8 cellular contexts compared by ENCODE assay signal in genomic region chr15:99122831-99123705, GRCh38. TPM values are rescaled to one million over a fixed set of nuclear protein-coding genes. Genes with fewer than 3 reads are reported as not detected.
A peak's percentile ranks its signal among the peaks of the same experiment; 100 is the strongest.
DNase-seq lines count a peak whose midpoint lies in the region; ATAC-seq and TF ChIP-seq lines count a peak whose summit lies in the region.

No MANE protein-coding gene starts in this region.

- POLR2A ChIA-PET in RWPE1 (lab: Yijun Ruan, JAX; ENCODE audit: low non-redundant PET): interaction anchor here (1.0 kb wide), 1 partner anchor 18 kb away, joined by 3 read pairs; the partner anchor contains the start of gene SYNM
- POLR2A ChIA-PET in CD8-positive, alpha-beta T cell (lab: Charles Lee): no interaction called here
- POLR2A ChIA-PET in activated CD4-positive, alpha-beta memory T cell treated with anti-CD3 and anti-CD28 coated beads, Interleukin-2, amount 10 ng/mL, durations not matched to agents 7 days and 5 days (lab: Charles Lee): no interaction called here

- no peaks in the 10 kb centered on the region for H3K27me3 Mint-ChIP-seq in CD8-positive, alpha-beta T cell (ENCODE audit: low read depth)
- peaks cover 2% of the 10 kb centered on the region for H3K27me3 Mint-ChIP-seq in activated CD4-positive, alpha-beta memory T cell treated with anti-CD3 and anti-CD28 coated beads, Interleukin-2, amount 10 ng/mL, durations not matched to agents 7 days and 5 days

- H3K36me3 ChIP-seq in esophagus (ENCODE audit: control insufficient read depth in 2 of 2, insufficient read depth in 2 of 2, low read length in 1 of 2) (peaks cover 0 to 3% of the 10 kb centered on the region in 2 donors), neuron (ENCODE audit: insufficient read depth, low read length) (no peaks in the 10 kb centered on the region)
- H3K36me3 ChIP-seq in CD8-positive, alpha-beta T cell (ENCODE audit: insufficient read depth, low read length): no peaks in the 10 kb centered on the region

- DNase-seq in A172 (ENCODE audit: low spot score) (peak; percentile 16), RWPE1 (ENCODE audit: low spot score) (peak; percentile 10)
- no peak for DNase-seq in CD8-positive, alpha-beta T cell
- DNase-seq in activated CD4-positive, alpha-beta memory T cell treated with anti-CD3 and anti-CD28 coated beads, Interleukin-2, amount 10 ng/mL, durations not matched to agents 7 days and 5 days: no peak

- H3K4me3 ChIP-seq in esophagus (ENCODE audit: low read depth in 1 of 2, low read length in 2 of 2) (peak overlapping the region in 1 of 2 donors; percentile 4), neuron (ENCODE audit: low read length) (no peak overlapping the region)
- no peak overlapping the region for H3K4me3 ChIP-seq in CD8-positive, alpha-beta T cell (ENCODE audit: low read depth, low read length)

- H3K27me3 ChIP-seq in esophagus (ENCODE audit: control insufficient read depth in 1 of 2, insufficient read depth in 2 of 2, low read length in 2 of 2): no peaks in the 10 kb centered on the region
- H3K27me3 ChIP-seq in neuron (ENCODE audit: insufficient read depth, low read length): no peaks in the 10 kb centered on the region
- no peaks in the 10 kb centered on the region for H3K27me3 ChIP-seq in CD8-positive, alpha-beta T cell (ENCODE audit: insufficient read depth, low read length)

- H3K4me3 Mint-ChIP-seq in CD8-positive, alpha-beta T cell: no peak overlapping the region
- no peak overlapping the region for H3K4me3 Mint-ChIP-seq in activated CD4-positive, alpha-beta memory T cell treated with anti-CD3 and anti-CD28 coated beads, Interleukin-2, amount 10 ng/mL, durations not matched to agents 7 days and 5 days

- peak overlapping the region; percentile 34 for H2AFZ ChIP-seq in neuron (ENCODE audit: low read depth, low read length)

- peaks cover 4 to 5% of the 10 kb centered on the region in 2 donors for H3K4me1 ChIP-seq in esophagus (ENCODE audit: control insufficient read depth in 2 of 2, insufficient read depth in 2 of 2, low read length in 1 of 2)
- H3K4me1 ChIP-seq in neuron (ENCODE audit: insufficient read depth, low read length): peaks cover 21% of the 10 kb centered on the region
- H3K4me1 ChIP-seq in CD8-positive, alpha-beta T cell (ENCODE audit: insufficient read depth, low read length): no peaks in the 10 kb centered on the region

- intact Hi-C loops in CD8-positive, alpha-beta T cell (cut with DNase I, micrococcal nuclease): no loop called here

- TF ChIP-seq CTCF in RWPE1 (conservative IDR thresholded peaks at IDR 0.05; ENCODE audit: low read depth): no peak
- TF ChIP-seq CTCF in CD8-positive, alpha-beta T cell (IDR thresholded peaks at IDR 0.05): no peak

- no peaks in the 10 kb centered on the region for H3K9me3 Mint-ChIP-seq in CD8-positive, alpha-beta T cell
- no peaks in the 10 kb centered on the region for H3K9me3 Mint-ChIP-seq in activated CD4-positive, alpha-beta memory T cell treated with anti-CD3 and anti-CD28 coated beads, Interleukin-2, amount 10 ng/mL, durations not matched to agents 7 days and 5 days

- H3K27ac ChIP-seq in RWPE1 (peak overlapping the region; percentile 94), esophagus (ENCODE audit: low read depth in 2 of 2, low read length in 1 of 2) (peak overlapping the region; percentile 46 to 95)
- H3K27ac ChIP-seq in CD8-positive, alpha-beta T cell (ENCODE audit: low read depth, low read length): no peak overlapping the region

- H3K9me3 ChIP-seq in esophagus (ENCODE audit: control insufficient read depth in 2 of 2, insufficient read depth in 1 of 2, low read depth in 1 of 2, low read length in 1 of 2) (no peaks in the 10 kb centered on the region), neuron (ENCODE audit: low read length) (no peaks in the 10 kb centered on the region)
- H3K9me3 ChIP-seq in CD8-positive, alpha-beta T cell (ENCODE audit: low read length): no peaks in the 10 kb centered on the region

- ATAC-seq in HG03025 (IDR thresholded peaks at IDR 0.05; ENCODE audit: low FRiP score, unreplicated experiment) (no peak), HG03469 (IDR thresholded peaks at IDR 0.05; ENCODE audit: unreplicated experiment) (no peak)
- ATAC-seq in CD8-positive, alpha-beta T cell: no peak

- 50 to 54% methylated on average over 21 of the region's 21 CpGs for WGBS in esophagus, 2 donors

- CTCF ChIA-PET in RWPE1 (lab: Yijun Ruan, JAX): interaction anchor here (1.0 to 1.4 kb wide), 3 partner anchors 16 to 23 kb away, joined by 3 to 8 read pairs (median 4); partner anchors contain the start of gene SYNM
- CTCF ChIA-PET in CD8-positive, alpha-beta T cell (lab: Charles Lee): no interaction called here
- CTCF ChIA-PET in activated CD4-positive, alpha-beta memory T cell treated with anti-CD3 and anti-CD28 coated beads, Interleukin-2, amount 10 ng/mL, durations not matched to agents 7 days and 5 days (lab: Charles Lee): interaction anchor here (1.2 kb wide), 1 partner anchor 18 kb away, joined by 3 read pairs; the partner anchor contains the start of gene SYNM

- H3K36me3 Mint-ChIP-seq in CD8-positive, alpha-beta T cell: no peaks in the 10 kb centered on the region
- no peaks in the 10 kb centered on the region for H3K36me3 Mint-ChIP-seq in activated CD4-positive, alpha-beta memory T cell treated with anti-CD3 and anti-CD28 coated beads, Interleukin-2, amount 10 ng/mL, durations not matched to agents 7 days and 5 days (ENCODE audit: low read depth)

- no peak overlapping the region for H3K27ac Mint-ChIP-seq in CD8-positive, alpha-beta T cell
- H3K27ac Mint-ChIP-seq in activated CD4-positive, alpha-beta memory T cell treated with anti-CD3 and anti-CD28 coated beads, Interleukin-2, amount 10 ng/mL, durations not matched to agents 7 days and 5 days: no peak overlapping the region

- no peaks in the 10 kb centered on the region for H3K4me1 Mint-ChIP-seq in CD8-positive, alpha-beta T cell (ENCODE audit: low read depth)
- H3K4me1 Mint-ChIP-seq in activated CD4-positive, alpha-beta memory T cell treated with anti-CD3 and anti-CD28 coated beads, Interleukin-2, amount 10 ng/mL, durations not matched to agents 7 days and 5 days: no peaks in the 10 kb centered on the region

RNA-seq across cellular contexts. Expression of gene SYNM, which starts 18.2 kb away (rescaled TPM):
- total RNA-seq in A172 (2014; rRNA removed; shearing (Covaris generic)): 5.6 and 7.5 TPM in 2 replicates
- 10 to 100 TPM; 20.3 to 40.8 TPM for polyA plus RNA-seq in esophagus
- total RNA-seq in CD8-positive, alpha-beta T cell: 1 to 10 TPM; 3.3 to 3.9 TPM
- 1 to 10 TPM; 5.5 to 5.7 TPM for total RNA-seq in activated CD4-positive, alpha-beta memory T cell treated with anti-CD3 and anti-CD28 coated beads, Interleukin-2, amount 10 ng/mL, durations not matched to agents 7 days and 5 days

Comparison
In these comparisons a context has a peak if more than half of its experiments do, and no peak if none do; other contexts are left out.
1. DNase-seq: peak in A172 (single experiment) and RWPE1 (single experiment); none in CD8-positive, alpha-beta T cell (0 of 7) and activated CD4-positive, alpha-beta memory T cell treated with anti-CD3 and anti-CD28 coated beads, Interleukin-2, amount 10 ng/mL, durations not matched to agents 7 days and 5 days (single experiment).